ENCODE assay signal across 29 cellular contexts in the genomic region with DNA sequence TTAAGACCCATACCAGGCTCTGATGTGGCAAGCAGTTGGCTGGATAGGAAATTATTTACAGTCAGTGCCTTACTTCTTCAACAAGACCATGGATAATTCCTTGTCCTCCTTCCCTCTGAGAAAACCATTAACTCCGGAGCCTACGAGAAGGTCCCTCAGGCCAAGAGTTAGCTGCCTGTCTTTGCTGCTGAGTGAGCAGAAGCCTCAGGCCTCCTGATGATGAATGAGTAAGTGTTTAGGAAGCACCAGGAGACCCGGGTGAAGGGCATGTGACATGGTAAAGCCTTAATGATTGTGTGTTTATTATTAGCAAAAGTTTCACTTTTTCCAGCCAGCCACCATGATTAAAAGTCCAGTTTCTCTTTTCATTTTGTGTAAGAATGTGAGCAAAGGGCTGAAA.
DNase-seq lines count a peak whose midpoint lies in the region; ATAC-seq, FAIRE-seq and TF ChIP-seq lines count a peak whose summit lies in the region.
"Had no signal": no experiment of that assay in that cellular context is flagged by ENCODE, and none has a peak within 500 bp of the region (broad histone marks: within the 10 kb centered on the region; RNA-seq: fewer than 3 reads in every experiment).

No MANE protein-coding gene starts in this region.

- H3K4me1 Mint-ChIP-seq in chondrocyte (ENCODE audit: low read depth): peaks cover 31% of the 10 kb centered on the region
- H3K4me1 Mint-ChIP-seq: CD14-positive monocyte; central memory CD8-positive, alpha-beta T cell had no signal

- peak overlapping the region; percentile 67 for H3K27ac Mint-ChIP-seq in chondrocyte (ENCODE audit: unreplicated experiment)
- H3K27ac Mint-ChIP-seq: activated naive CD8-positive, alpha-beta T cell treated with anti-CD3 and anti-CD28 coated beads, Interleukin-2, amount 10 ng/mL, durations not matched to agents 7 days and 5 days; activated T-helper 2 cell treated with anti-CD3 and anti-CD28 coated beads, Interferon-gamma antibody, Interleukin-2, Interleukin-4, amounts not matched to agents 10 μg/mL and 5 μg/mL and 100 μg/mL, durations not matched to agents 14 hours and 24 hours and 36 hours; CD14-positive monocyte; GM23338; progenitor cell of endocrine pancreas; stimulated activated memory B cell treated with anti-CD40 and anti-IgM and Interleukin-4, amounts not matched to agents 10 μg/mL and 1 μg/mL and 100 μg/mL, for 72 hours had no signal

- H3K4me2 ChIP-seq in MM.1S (ENCODE audit: low read depth, low read length): peak overlapping the region; percentile 28
- H3K4me2 ChIP-seq: GM23338 had no signal

- H2AFZ ChIP-seq in MM.1S (ENCODE audit: low read length): no peak overlapping the region
- H2AFZ ChIP-seq: GM23338 had no signal

- no peak for TF ChIP-seq CTCF in MM.1S (IDR thresholded peaks at IDR 0.05; ENCODE audit: low read length)
- no peak for TF ChIP-seq CTCF in chondrocyte (IDR thresholded peaks at IDR 0.05)
- TF ChIP-seq CTCF in kidney (IDR thresholded peaks at IDR 0.05; ENCODE audit: borderline replicate concordance, extremely low read depth, insufficient read depth): no peak

- ATAC-seq in HG03521 (IDR thresholded peaks at IDR 0.05; ENCODE audit: unreplicated experiment): no peak
- ATAC-seq: GM23338; heart right ventricle; left cardiac atrium; stimulated activated memory B cell treated with anti-CD40 and anti-IgM and Interleukin-4, amounts not matched to agents 10 μg/mL and 1 μg/mL and 100 μg/mL, for 72 hours had no signal

- DNase-seq in MM.1S: peak; percentile 54
- DNase-seq in chondrocyte (ENCODE audit: low spot score): no peak
- DNase-seq in kidney: no peak
- no peak for DNase-seq in GM19240 (ENCODE audit: insufficient read length, low spot score)
- DNase-seq in activated gamma-delta T cell (lab: John Stamatoyannopoulos, UW): no peak
- DNase-seq in pons (ENCODE audit: low spot score): no peak
- DNase-seq: activated CD4-positive, CD25-positive, alpha-beta regulatory T cell; activated naive CD8-positive, alpha-beta T cell treated with anti-CD3 and anti-CD28 coated beads, Interleukin-2, amount 10 ng/mL, durations not matched to agents 7 days and 5 days; DND-41; dorsolateral prefrontal cortex; heart right ventricle; left cardiac atrium; NCI-H1048; NCI-H1694 treated with DMSO at 0.1 percent for 48 hours; NCI-H2171; NCI-H524 treated with DMSO at 0.1 percent for 48 hours; sigmoid colon; stimulated activated CD4-positive, alpha-beta T cell treated with anti-CD3 and anti-CD28 coated beads, Interleukin-4, amount 100 ng/mL, for 4 hours had no signal

- peaks cover 6% of the 10 kb centered on the region for H3K27me3 Mint-ChIP-seq in chondrocyte (ENCODE audit: low read depth)
- H3K27me3 Mint-ChIP-seq: stimulated activated memory B cell treated with anti-CD40 and anti-IgM and Interleukin-4, amounts not matched to agents 10 μg/mL and 1 μg/mL and 100 μg/mL, for 72 hours had no signal

- H3K36me3 ChIP-seq in MM.1S (replicated peaks; ENCODE audit: insufficient read depth, low read length) (no peaks in the 10 kb centered on the region), kidney (ENCODE audit: control insufficient read depth in 1 of 2, insufficient read depth in 2 of 2, low read length in 2 of 2) (no peaks in the 10 kb centered on the region)
- H3K36me3 ChIP-seq: heart right ventricle, sigmoid colon, suprapubic skin had no signal

- H3K27me3 ChIP-seq in MM.1S (replicated peaks; ENCODE audit: insufficient read depth, low read length): no peaks in the 10 kb centered on the region
- H3K27me3 ChIP-seq: suprapubic skin had no signal

- H3K9me2 ChIP-seq in MM.1S (replicated peaks; ENCODE audit: insufficient read depth, low read length): no peaks in the 10 kb centered on the region

- H3K9me3 Mint-ChIP-seq in chondrocyte (ENCODE audit: low read depth): no peaks in the 10 kb centered on the region
- H3K9me3 Mint-ChIP-seq: activated naive CD8-positive, alpha-beta T cell treated with anti-CD3 and anti-CD28 coated beads, Interleukin-2, amount 10 ng/mL, durations not matched to agents 7 days and 5 days; activated T-helper 2 cell treated with anti-CD3 and anti-CD28 coated beads, Interferon-gamma antibody, Interleukin-2, Interleukin-4, amounts not matched to agents 10 μg/mL and 5 μg/mL and 100 μg/mL, durations not matched to agents 14 hours and 24 hours and 36 hours; central memory CD8-positive, alpha-beta T cell; GM23338; stimulated activated memory B cell treated with anti-CD40 and anti-IgM and Interleukin-4, amounts not matched to agents 10 μg/mL and 1 μg/mL and 100 μg/mL, for 72 hours had no signal

- no peaks in the 10 kb centered on the region for H3K79me2 ChIP-seq in MM.1S (ENCODE audit: low read length)

- no peak overlapping the region for H3K4me3 Mint-ChIP-seq in chondrocyte (ENCODE audit: unreplicated experiment)
- H3K4me3 Mint-ChIP-seq: activated naive CD8-positive, alpha-beta T cell treated with anti-CD3 and anti-CD28 coated beads, Interleukin-2, amount 10 ng/mL, durations not matched to agents 7 days and 5 days; CD14-positive monocyte; central memory CD8-positive, alpha-beta T cell; GM23338; stimulated activated memory B cell treated with anti-CD40 and anti-IgM and Interleukin-4, amounts not matched to agents 10 μg/mL and 1 μg/mL and 100 μg/mL, for 72 hours had no signal

- intact Hi-C loops in kidney (cut with DNase I): no loop called here

- H3K9ac ChIP-seq in MM.1S (ENCODE audit: low read length) (no peak overlapping the region; the same call in 1 of the 2 replicates), kidney (ENCODE audit: low read length in 2 of 2) (no peak overlapping the region)

- H3F3A ChIP-seq in MM.1S (ENCODE audit: insufficient read depth, low read length): no peaks in the 10 kb centered on the region

- H3K4me1 ChIP-seq in MM.1S (ENCODE audit: low read length): peaks cover 19% of the 10 kb centered on the region
- H3K4me1 ChIP-seq in kidney (ENCODE audit: control insufficient read depth in 1 of 2, insufficient read depth in 1 of 2, low read depth in 1 of 2, low read length in 2 of 2): peaks cover 15 to 19% of the 10 kb centered on the region in 2 donors
- H3K4me1 ChIP-seq: sigmoid colon, suprapubic skin had no signal

- no peak for FAIRE-seq in kidney (lab: Jason Lieb, UNC)
- FAIRE-seq: astrocyte, GM12892 had no signal

- H4K20me1 ChIP-seq in MM.1S (ENCODE audit: insufficient read depth, low read length): no peaks in the 10 kb centered on the region

- H3K27ac ChIP-seq in MM.1S (ENCODE audit: low read length) (peak overlapping the region; percentile 26; the same call in 1 of the 2 replicates), kidney (ENCODE audit: low read depth in 2 of 2, low read length in 2 of 2) (peak overlapping the region; percentile 43 to 68)
- H3K27ac ChIP-seq: dorsolateral prefrontal cortex, epithelial cell of prostate, sigmoid colon, suprapubic skin had no signal

- H3K9me3 ChIP-seq in MM.1S (replicated peaks; ENCODE audit: insufficient read depth, low read length) (no peaks in the 10 kb centered on the region), kidney (ENCODE audit: control insufficient read depth in 1 of 2, low read length in 2 of 2) (no peaks in the 10 kb centered on the region)
- H3K9me3 ChIP-seq: heart right ventricle, sigmoid colon, suprapubic skin had no signal

- H3K36me3 Mint-ChIP-seq in chondrocyte (ENCODE audit: low read depth): no peaks in the 10 kb centered on the region
- H3K36me3 Mint-ChIP-seq: activated naive CD8-positive, alpha-beta T cell treated with anti-CD3 and anti-CD28 coated beads, Interleukin-2, amount 10 ng/mL, durations not matched to agents 7 days and 5 days; CD14-positive monocyte; stimulated activated memory B cell treated with anti-CD40 and anti-IgM and Interleukin-4, amounts not matched to agents 10 μg/mL and 1 μg/mL and 100 μg/mL, for 72 hours had no signal

- H3K4me3 ChIP-seq in MM.1S (ENCODE audit: low read length) (no peak overlapping the region), kidney (ENCODE audit: low read length in 2 of 2) (peak overlapping the region; percentile 1 to 30)
- H3K4me3 ChIP-seq: dorsolateral prefrontal cortex, GM23338, heart right ventricle, sigmoid colon, suprapubic skin had no signal
